In genomic region chr6:125748534-125749111, GRCh38 we compare ENCODE assay signal across 8 cellular contexts. TPM values are rescaled to one million over a fixed set of nuclear protein-coding genes. Genes with fewer than 3 reads are reported as not detected.
DNase-seq lines count a peak whose midpoint lies in the region; ATAC-seq and TF ChIP-seq lines count a peak whose summit lies in the region.

No MANE protein-coding gene starts in this region.

- H3K27ac ChIP-seq in endodermal cell (ENCODE audit: low read depth, low read length) (no peak overlapping the region), neural progenitor cell (no peak overlapping the region)

- H3K4me3 ChIP-seq in HAP-1 (peak overlapping the region; percentile 37), endodermal cell (ENCODE audit: low read length) (peak overlapping the region; percentile 94), neural progenitor cell (peak overlapping the region; percentile 80)

- peak; percentile 17 for DNase-seq in AG20443 (ENCODE audit: low spot score)
- DNase-seq in HAP-1 (ENCODE audit: low spot score in 2 of 2), result peak in 1 of 2 experiments; percentile 23
- no peak for DNase-seq in T-helper 2 cell treated with Interferon-gamma antibody and Interleukin-4, amounts not matched to agents 5 μg/mL and 100 μg/mL, for 36 hours (ENCODE audit: low spot score)
- no peak for DNase-seq in endodermal cell
- peak; percentile 29 for DNase-seq in neural progenitor cell (ENCODE audit: low spot score)
- no peak for DNase-seq in NK-92 (lab: John Stamatoyannopoulos, UW; ENCODE audit: unreplicated experiment)
- DNase-seq in NCI-H1694 (lab: John Stamatoyannopoulos, UW), result no peak

- H3K9me3 ChIP-seq in HAP-1, result no peaks in the 10 kb centered on the region
- H3K9me3 ChIP-seq in endodermal cell (ENCODE audit: control insufficient read depth, low read length), result no peaks in the 10 kb centered on the region
- no peaks in the 10 kb centered on the region for H3K9me3 ChIP-seq in neural progenitor cell (ENCODE audit: low read depth)

- peaks cover 4% of the 10 kb centered on the region for H3K36me3 Mint-ChIP-seq in T-helper 2 cell treated with Interferon-gamma antibody and Interleukin-4, amounts not matched to agents 5 μg/mL and 100 μg/mL, for 36 hours (ENCODE audit: low read depth)
- H3K36me3 Mint-ChIP-seq in endodermal cell (ENCODE audit: low read depth) (no peaks in the 10 kb centered on the region), neural progenitor cell (no peaks in the 10 kb centered on the region)

- H3K9ac ChIP-seq in endodermal cell (ENCODE audit: extremely low read depth, low read length, poor library complexity, severe bottlenecking) (no peak overlapping the region), neural progenitor cell (no peak overlapping the region)

- TF ChIP-seq CTCF in endodermal cell (conservative IDR thresholded peaks at IDR 0.05) (peak; percentile 43), neural progenitor cell (IDR thresholded peaks at IDR 0.05) (peak; percentile 14)

- ATAC-seq in GM18909 (IDR thresholded peaks at IDR 0.05; ENCODE audit: poor library complexity, unreplicated experiment), result no peak

- H3K4me2 ChIP-seq in neural progenitor cell, result peak overlapping the region; percentile 83

- H3K4me1 Mint-ChIP-seq in T-helper 2 cell treated with Interferon-gamma antibody and Interleukin-4, amounts not matched to agents 5 μg/mL and 100 μg/mL, for 36 hours (ENCODE audit: low read depth), result peaks cover 39% of the 10 kb centered on the region
- H3K4me1 Mint-ChIP-seq in endodermal cell (peaks cover 39% of the 10 kb centered on the region), neural progenitor cell (peaks cover 42% of the 10 kb centered on the region)

- peaks cover 20% of the 10 kb centered on the region for H4K20me1 ChIP-seq in neural progenitor cell (ENCODE audit: low read depth)

- no peaks in the 10 kb centered on the region for H3K36me3 ChIP-seq in HAP-1 (replicated peaks)
- H3K36me3 ChIP-seq in endodermal cell (ENCODE audit: control insufficient read depth, insufficient read depth, low read length), result no peaks in the 10 kb centered on the region
- no peaks in the 10 kb centered on the region for H3K36me3 ChIP-seq in neural progenitor cell

- H3K27me3 ChIP-seq in HAP-1 (ENCODE audit: low read depth), result peaks cover 95% of the 10 kb centered on the region
- H3K27me3 ChIP-seq in endodermal cell (ENCODE audit: control insufficient read depth, insufficient read depth, low read length, poor library complexity, severe bottlenecking), result peaks cover 61% of the 10 kb centered on the region
- peaks cover 95% of the 10 kb centered on the region for H3K27me3 ChIP-seq in neural progenitor cell

- H3K27ac Mint-ChIP-seq in T-helper 2 cell treated with Interferon-gamma antibody and Interleukin-4, amounts not matched to agents 5 μg/mL and 100 μg/mL, for 36 hours, result no peak overlapping the region
- H3K27ac Mint-ChIP-seq in endodermal cell (peak overlapping the region; percentile 82), neural progenitor cell (no peak overlapping the region)

- no peaks in the 10 kb centered on the region for H3K9me3 Mint-ChIP-seq in T-helper 2 cell treated with Interferon-gamma antibody and Interleukin-4, amounts not matched to agents 5 μg/mL and 100 μg/mL, for 36 hours
- H3K9me3 Mint-ChIP-seq in endodermal cell, result no peaks in the 10 kb centered on the region
- H3K9me3 Mint-ChIP-seq in neural progenitor cell, result no peaks in the 10 kb centered on the region

- H3K27me3 Mint-ChIP-seq in T-helper 2 cell treated with Interferon-gamma antibody and Interleukin-4, amounts not matched to agents 5 μg/mL and 100 μg/mL, for 36 hours (ENCODE audit: low read depth), result peaks cover 80% of the 10 kb centered on the region
- H3K27me3 Mint-ChIP-seq in endodermal cell (ENCODE audit: insufficient read depth) (peaks cover 27% of the 10 kb centered on the region), neural progenitor cell (ENCODE audit: insufficient read depth, low read depth) (peaks cover 50% of the 10 kb centered on the region)

- H3K4me3 Mint-ChIP-seq in T-helper 2 cell treated with Interferon-gamma antibody and Interleukin-4, amounts not matched to agents 5 μg/mL and 100 μg/mL, for 36 hours, result peak overlapping the region; percentile 86
- H3K4me3 Mint-ChIP-seq in endodermal cell (peak overlapping the region; percentile 83), neural progenitor cell (peak overlapping the region; percentile 89)

- peaks cover 33% of the 10 kb centered on the region for H3F3A ChIP-seq in neural progenitor cell (ENCODE audit: low read depth)

- H2AFZ ChIP-seq in neural progenitor cell (replicated peaks), result peak overlapping the region; percentile 77

- peaks cover 21% of the 10 kb centered on the region for H3K4me1 ChIP-seq in HAP-1
- peaks cover 5% of the 10 kb centered on the region for H3K4me1 ChIP-seq in endodermal cell (ENCODE audit: control insufficient read depth, insufficient read depth, low read length)
- peaks cover 30% of the 10 kb centered on the region for H3K4me1 ChIP-seq in neural progenitor cell

- 0 to 1% methylated on average over 19 to 25 of the region's 25 CpGs for WGBS in endodermal cell (ENCODE audit: insufficient coverage in 1 of 2, insufficient read length in 1 of 2), 2 experiments

- in situ Hi-C loops in HAP-1 (cut with MboI; ENCODE audit: low sequenced_read_pairs), result no loop called here

- H3K79me2 ChIP-seq in neural progenitor cell (ENCODE audit: low read depth), result no peaks in the 10 kb centered on the region

RNA-seq across cellular contexts. Expression of gene HEY2, which starts 0.8 kb away (rescaled TPM):
- total RNA-seq in endodermal cell, result 1 to 10 TPM; 2.3 to 4.3 TPM
- 2.2 TPM for polyA plus RNA-seq in endodermal cell (2013, experiment 1 of 2)
- 2.6 TPM for polyA plus RNA-seq in endodermal cell (2013, experiment 2 of 2)
- 0.74 and 1.1 TPM in 2 replicates for total RNA-seq in neural progenitor cell (ENCODE audit: low replicate concordance)

RNA-seq across cellular contexts. Expression of gene NCOA7, which starts 42.1 kb away (rescaled TPM):
- total RNA-seq in endodermal cell (10 to 100 TPM; 11.4 to 15.2 TPM), neural progenitor cell (ENCODE audit: low replicate concordance) (2.8 and 7.7 TPM in 2 replicates)
- 3.5 TPM for polyA plus RNA-seq in endodermal cell (2013, experiment 1 of 2)
- polyA plus RNA-seq in endodermal cell (2013, experiment 2 of 2), result 4.6 TPM

Comparison
In these comparisons a context has a peak if more than half of its experiments do, and no peak if none do; other contexts are left out.
1. DNase-seq: peak in AG20443 (single experiment) and neural progenitor cell (single experiment); none in T-helper 2 cell treated with Interferon-gamma antibody and Interleukin-4, amounts not matched to agents 5 μg/mL and 100 μg/mL, for 36 hours (single experiment), endodermal cell (single experiment), NK-92 (single experiment) and NCI-H1694 (single experiment).
2. H3K4me3 ChIP-seq: peak in every context shown above with its lines; median percentile 94 in endodermal cell; 80 in neural progenitor cell; 37 in HAP-1.
3. Peak in every context shown above with its lines, with median percentiles within 50 percentile points of each other: H3K4me3 Mint-ChIP-seq.